Comparison of ENCODE assay signal across 1 cellular context in the genomic region with DNA sequence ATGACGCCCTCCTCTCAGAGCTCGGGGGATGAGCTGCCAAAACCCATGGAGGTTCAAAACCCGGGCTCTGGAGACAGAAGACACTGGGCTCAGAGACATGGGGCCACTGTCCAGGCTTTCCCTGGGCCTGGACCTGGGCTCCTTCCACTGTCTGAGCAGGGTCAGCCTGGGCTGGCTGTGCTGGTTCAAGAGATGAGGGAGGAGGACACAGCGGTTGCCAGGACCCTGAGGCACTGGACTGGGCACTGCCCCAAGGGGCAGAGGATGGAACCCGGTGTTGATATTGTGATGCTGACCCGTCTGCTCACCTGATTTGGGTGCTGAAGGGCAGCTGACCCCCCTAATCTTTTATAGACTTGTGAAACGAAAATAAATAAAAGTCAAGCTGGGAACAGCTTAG.
A peak's percentile ranks its signal among the peaks of the same experiment; 100 is the strongest.
TF ChIP-seq lines count a peak whose summit lies in the region.

No MANE protein-coding gene starts in this region.

TF ChIP-seq in K562, 482 proteins besides CTCF, POLR2A, EP300 and RAD21:
- TF ChIP-seq POLR2G (IDR thresholded peaks at IDR 0.05; ENCODE audit: low read depth, low read length) (peak; percentile 37; the same call in 1 of the 2 replicates), ZNF444 (CRISPR knock-in tag; IDR thresholded peaks at IDR 0.05) (no peak)
